ENCODE assay signal across 7 cellular contexts in the genomic region with DNA sequence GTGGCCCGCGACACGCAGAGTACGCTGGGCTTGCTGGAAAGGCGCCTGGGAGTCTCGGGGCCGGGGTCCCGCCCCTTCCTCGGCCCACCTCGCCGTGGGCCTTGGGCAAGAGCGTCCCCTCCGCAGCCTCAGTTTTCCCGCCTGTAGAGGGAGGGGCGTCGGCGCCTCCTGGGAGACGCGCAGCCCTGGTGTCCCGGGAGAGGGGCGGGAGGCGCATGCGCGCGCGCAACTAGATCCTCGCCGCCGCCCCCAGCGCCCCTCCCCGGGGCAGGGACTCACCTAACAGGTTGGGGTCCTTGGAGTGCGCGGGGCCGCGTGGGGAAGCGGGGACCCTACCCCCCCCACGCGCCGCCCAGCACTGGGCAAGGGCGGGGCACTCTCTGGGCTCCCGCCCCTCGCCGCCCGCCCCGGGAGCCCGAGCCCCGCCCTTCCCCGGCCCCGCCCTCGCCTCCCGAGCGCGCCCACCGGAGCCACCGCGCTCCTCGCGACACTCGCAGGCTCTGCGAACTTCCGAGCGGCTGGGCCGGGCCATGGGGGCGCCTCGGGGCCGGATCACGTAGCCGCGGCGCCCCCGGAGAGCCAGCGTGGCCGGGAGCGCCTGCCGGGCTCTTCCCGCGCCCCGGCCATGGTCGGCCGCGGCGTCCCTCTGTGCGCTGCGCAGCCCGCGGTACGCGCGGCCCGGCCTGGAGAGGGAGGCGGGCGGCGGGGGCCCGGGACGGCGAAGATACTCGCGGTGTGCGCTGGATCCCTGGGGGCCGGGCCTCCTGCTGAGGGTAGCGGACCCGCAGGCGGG. TPM values are rescaled to one million over a fixed set of nuclear protein-coding genes. Genes with fewer than 3 reads are reported as not detected.
DNase-seq lines count a peak whose midpoint lies in the region; ATAC-seq and TF ChIP-seq lines count a peak whose summit lies in the region.

A gene (plus strand): TSS at position 490 of the 793 bp plus-strand sequence. CDS start 136 bp downstream, at position 626.

- H3K27me3 ChIP-seq in Panc1 (ENCODE audit: control insufficient read depth, insufficient read depth, low read length) = no peaks in the 10 kb centered on the region; the same call in 1 of the 2 replicates
- peaks cover 45 to 46% of the 10 kb centered on the region in 2 donors for H3K27me3 ChIP-seq in duodenal mucosa (ENCODE audit: control insufficient read depth in 1 of 2, insufficient read depth in 2 of 2, low read length in 2 of 2)
- peaks cover 13 to 57% of the 10 kb centered on the region in 2 donors for H3K27me3 ChIP-seq in muscle layer of colon (ENCODE audit: control insufficient read depth in 1 of 2, insufficient read depth in 2 of 2, low read length in 2 of 2)
- no peaks in the 10 kb centered on the region for H3K27me3 ChIP-seq in uterus

- no peaks in the 10 kb centered on the region for H3K9me3 Mint-ChIP-seq in activated T-helper 1 cell treated with anti-CD3 and anti-CD28 coated beads, Interleukin-12 subunit alpha, Interleukin-12 subunit beta, Interleukin-2, Interleukin-4 antibody, amounts not matched to agents 30 ng/mL and 10 ng/mL and 1 ng/mL, durations not matched to agents 14 hours and 24 hours and 36 hours

- H3K27ac ChIP-seq in Panc1 (ENCODE audit: low read length) = no peak within 1 kb of the TSS
- H3K27ac ChIP-seq in duodenal mucosa (ENCODE audit: low read depth, low read length) = no peak within 1 kb of the TSS
- no peak within 1 kb of the TSS for H3K27ac ChIP-seq in muscle layer of colon (ENCODE audit: low read depth, low read length)
- H3K27ac ChIP-seq in uterus = peak within 1 kb of the TSS in 1 of 2 donors; percentile 20

- H3K36me3 Mint-ChIP-seq in activated T-helper 1 cell treated with anti-CD3 and anti-CD28 coated beads, Interleukin-12 subunit alpha, Interleukin-12 subunit beta, Interleukin-2, Interleukin-4 antibody, amounts not matched to agents 30 ng/mL and 10 ng/mL and 1 ng/mL, durations not matched to agents 14 hours and 24 hours and 36 hours (ENCODE audit: low read depth) = no peaks in the 10 kb centered on the region

- no peak within 1 kb of the TSS for H3K27ac Mint-ChIP-seq in activated T-helper 1 cell treated with anti-CD3 and anti-CD28 coated beads, Interleukin-12 subunit alpha, Interleukin-12 subunit beta, Interleukin-2, Interleukin-4 antibody, amounts not matched to agents 30 ng/mL and 10 ng/mL and 1 ng/mL, durations not matched to agents 14 hours and 24 hours and 36 hours

- TF ChIP-seq CTCF in Panc1 (IDR thresholded peaks at IDR 0.05) = no peak
- TF ChIP-seq CTCF in uterus (IDR thresholded peaks at IDR 0.05) = no peak

- H3K9me3 ChIP-seq in Panc1 (ENCODE audit: control insufficient read depth, insufficient read depth, low read depth, low read length) = no peaks in the 10 kb centered on the region
- H3K9me3 ChIP-seq in duodenal mucosa (ENCODE audit: control insufficient read depth in 1 of 2, low read length in 2 of 2) = no peaks in the 10 kb centered on the region
- no peaks in the 10 kb centered on the region for H3K9me3 ChIP-seq in muscle layer of colon (ENCODE audit: low read length)
- no peaks in the 10 kb centered on the region for H3K9me3 ChIP-seq in uterus

- H3K4me1 ChIP-seq in Panc1 (ENCODE audit: control insufficient read depth, insufficient read depth, low read length) (no peaks in the 10 kb centered on the region; the same call in 1 of the 2 replicates), duodenal mucosa (ENCODE audit: control insufficient read depth in 1 of 2, insufficient read depth in 2 of 2, low read length in 2 of 2) (peaks cover 3 to 22% of the 10 kb centered on the region in 2 donors), muscle layer of colon (ENCODE audit: insufficient read depth, low read length) (peaks cover 6% of the 10 kb centered on the region), uterus (peaks cover 0 to 24% of the 10 kb centered on the region in 2 donors)

- peak within 1 kb of the TSS; percentile 46 to 53 for H3K4me3 ChIP-seq in Panc1 (ENCODE audit: low read depth in 2 of 2, low read length in 2 of 2)
- peak within 1 kb of the TSS; percentile 35 to 53 for H3K4me3 ChIP-seq in duodenal mucosa (ENCODE audit: low read depth in 1 of 2, low read length in 2 of 2)
- H3K4me3 ChIP-seq in muscle layer of colon (ENCODE audit: low read depth in 1 of 2, low read length in 2 of 2) = peak within 1 kb of the TSS; percentile 21 to 38
- peak within 1 kb of the TSS; percentile 13 to 50 for H3K4me3 ChIP-seq in uterus

- intact Hi-C loops in Panc1 (cut with micrococcal nuclease; ENCODE audit: unreplicated experiment) (no loop called here), uterus (cut with DNase I; ENCODE audit: low total_unique reads) (loop anchor here (10.0 kb wide), 1 partner anchor 427 kb away; no protein-coding TSS in a partner anchor)
- intact Hi-C loops in activated T-helper 1 cell treated with anti-CD3 and anti-CD28 coated beads, Interleukin-12 subunit alpha, Interleukin-12 subunit beta, Interleukin-2, Interleukin-4 antibody, amounts not matched to agents 30 ng/mL and 10 ng/mL and 1 ng/mL, durations not matched to agents 14 hours and 24 hours and 36 hours (cut with micrococcal nuclease) = no loop called here

- TF ChIP-seq POLR2A in uterus (IDR thresholded peaks at IDR 0.05) = no peak

- H3K36me3 ChIP-seq in Panc1 (ENCODE audit: control insufficient read depth, insufficient read depth, low read length) (no peaks in the 10 kb centered on the region; the same call in 1 of the 2 replicates), duodenal mucosa (ENCODE audit: control insufficient read depth in 1 of 2, insufficient read depth in 2 of 2, low read length in 2 of 2) (no peaks in the 10 kb centered on the region), muscle layer of colon (ENCODE audit: insufficient read depth, low read length) (no peaks in the 10 kb centered on the region), uterus (no peaks in the 10 kb centered on the region)

- H3K4me3 Mint-ChIP-seq in activated T-helper 1 cell treated with anti-CD3 and anti-CD28 coated beads, Interleukin-12 subunit alpha, Interleukin-12 subunit beta, Interleukin-2, Interleukin-4 antibody, amounts not matched to agents 30 ng/mL and 10 ng/mL and 1 ng/mL, durations not matched to agents 14 hours and 24 hours and 36 hours = no peak within 1 kb of the TSS

- DNase-seq in HT1080 (ENCODE audit: low read depth) (peak; percentile 25), Panc1 (ENCODE audit: low read depth, low spot score) (no peak), uterus (no peak)
- no peak for DNase-seq in activated T-helper 1 cell treated with anti-CD3 and anti-CD28 coated beads, Interleukin-12 subunit alpha, Interleukin-12 subunit beta, Interleukin-2, Interleukin-4 antibody, amounts not matched to agents 30 ng/mL and 10 ng/mL and 1 ng/mL, durations not matched to agents 14 hours and 24 hours and 36 hours (ENCODE audit: low spot score)

- peaks cover 4% of the 10 kb centered on the region for H3K4me1 Mint-ChIP-seq in activated T-helper 1 cell treated with anti-CD3 and anti-CD28 coated beads, Interleukin-12 subunit alpha, Interleukin-12 subunit beta, Interleukin-2, Interleukin-4 antibody, amounts not matched to agents 30 ng/mL and 10 ng/mL and 1 ng/mL, durations not matched to agents 14 hours and 24 hours and 36 hours (ENCODE audit: low read depth)

- H3K9ac ChIP-seq in duodenal mucosa (ENCODE audit: low read depth in 1 of 2, low read length in 2 of 2) (no peak within 1 kb of the TSS), muscle layer of colon (ENCODE audit: low read length) (no peak within 1 kb of the TSS)

- peak; percentile 78 for ATAC-seq in Panc1
- no peak for ATAC-seq in HG03520 (IDR thresholded peaks at IDR 0.05; ENCODE audit: unreplicated experiment)

- in situ Hi-C loops in Panc1 (cut with HindIII; ENCODE audit: low pct_unique_long_range_greater_than_20kb, low sequenced_read_pairs) = no loop called here

- H3K27me3 Mint-ChIP-seq in activated T-helper 1 cell treated with anti-CD3 and anti-CD28 coated beads, Interleukin-12 subunit alpha, Interleukin-12 subunit beta, Interleukin-2, Interleukin-4 antibody, amounts not matched to agents 30 ng/mL and 10 ng/mL and 1 ng/mL, durations not matched to agents 14 hours and 24 hours and 36 hours (ENCODE audit: insufficient read depth) = peaks cover 21% of the 10 kb centered on the region

- POLR2A ChIA-PET in Panc1 (lab: Charles Lee) = no interaction called here

- CTCF ChIA-PET in Panc1 (lab: Charles Lee) = interaction anchor here (0.6 to 0.9 kb wide), 2 partner anchors 107 to 425 kb away, joined by 4 to 5 read pairs; no protein-coding TSS in a partner anchor

- BruUV-seq in Panc1 (replicated peaks; lab: Mats Ljungman, UMichigan) = no TSS peak

RNA-seq across cellular contexts. Expression of the gene that starts here (rescaled TPM):
- total RNA-seq in HT1080 (2014; rRNA removed; shearing (Covaris generic)) = 0.90 and 1.4 TPM in 2 replicates
- polyA plus RNA-seq in HT1080 (2015; cell fraction: cytosol; rRNA removed) = 0.12 and 0.24 TPM in 2 replicates
- polyA plus RNA-seq in HT1080 (2015; cell fraction: nucleus; rRNA removed) = 0.41 and 0.48 TPM in 2 replicates
- total RNA-seq in Panc1 (2021; ENCODE audit: unreplicated experiment) = 4.4 TPM
- polyA plus RNA-seq in Panc1 (2012; ENCODE audit: insufficient read length) = 2.9 TPM
- total RNA-seq in uterus = 10 to 100 TPM in 1 of 4 donors, 1 to 10 TPM in 3; 4.1 to 10.5 (median 7.5) TPM
- total RNA-seq in activated T-helper 1 cell treated with anti-CD3 and anti-CD28 coated beads, Interleukin-12 subunit alpha, Interleukin-12 subunit beta, Interleukin-2, Interleukin-4 antibody, amounts not matched to agents 30 ng/mL and 10 ng/mL and 1 ng/mL, durations not matched to agents 14 hours and 24 hours and 36 hours = 0.05 and 0.17 TPM in 2 replicates
